In the genomic region with DNA sequence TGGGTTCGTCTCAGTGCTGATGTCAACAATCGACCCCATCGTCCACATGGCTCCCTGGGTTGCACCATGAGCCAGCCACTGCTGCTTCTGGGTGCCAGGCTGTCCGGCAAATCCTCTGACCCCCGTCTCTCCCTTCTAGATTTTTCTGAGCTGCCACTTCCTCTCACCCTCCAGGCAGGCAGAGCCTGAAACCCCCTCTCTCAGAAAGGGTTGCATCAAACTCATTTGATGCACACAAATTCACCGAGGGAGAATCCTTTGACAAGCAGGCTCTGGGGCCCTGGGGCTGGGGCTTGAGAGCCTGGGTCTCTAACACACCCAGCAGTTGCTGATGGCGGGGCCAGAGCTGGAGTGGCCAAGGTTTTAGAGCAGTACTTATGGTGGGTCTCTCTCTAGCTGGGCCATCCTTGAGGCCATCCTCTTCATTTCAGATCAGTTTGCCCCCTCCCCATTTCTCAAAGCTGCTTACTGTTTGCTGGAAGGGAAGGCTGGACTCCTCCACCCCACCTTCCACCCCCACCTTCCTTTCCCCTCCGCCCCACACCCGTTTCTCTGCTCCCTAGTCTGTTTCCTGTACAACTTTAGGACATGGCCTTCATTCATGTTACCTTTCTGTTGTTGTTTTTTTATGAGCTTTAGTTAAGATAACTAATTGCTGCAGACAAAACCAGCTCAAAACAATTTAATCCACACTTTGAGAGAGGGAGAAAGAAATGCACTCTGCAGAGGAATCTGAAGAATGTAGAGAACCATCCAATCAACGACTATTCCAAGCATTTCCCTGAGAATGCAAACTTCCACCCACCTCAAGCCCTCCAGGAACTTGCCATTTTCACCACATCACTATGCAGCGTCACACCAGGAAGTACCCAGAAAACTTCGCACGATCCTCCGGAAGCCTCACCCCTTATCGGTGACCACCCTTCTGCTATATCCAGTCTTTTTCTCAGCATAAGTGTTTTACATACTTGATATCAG, we compare ENCODE assay signal across 8 cellular contexts.
DNase-seq lines count a peak whose midpoint lies in the region; ATAC-seq lines count a peak whose summit lies in the region.

No MANE protein-coding gene starts in this region.

- H3K4me3 Mint-ChIP-seq in dendritic cell treated with granulocyte-macrophage colony-stimulating factor and Interleukin-4, amounts not matched to agents 40 ng/mL and 50 ng/mL, for 4 days, result peak overlapping the region; percentile 44

- no CpG with 5 or more reads among the region's 15 CpGs for WGBS in neuronal stem cell (ENCODE audit: extremely low coverage in 2 of 2, insufficient read length in 2 of 2, insufficient replicate concordance in 1 of 2), 2 donors

- no peaks in the 10 kb centered on the region for H3K36me3 ChIP-seq in NT2/D1 (ENCODE audit: insufficient read depth, insufficient read length, low read length)
- no peaks in the 10 kb centered on the region for H3K36me3 ChIP-seq in neuronal stem cell (replicated peaks in 1 of 2; ENCODE audit: control insufficient read depth in 2 of 2, insufficient read depth in 2 of 2, low read length in 2 of 2)

- no peak overlapping the region for H3K4me3 ChIP-seq in NT2/D1 (ENCODE audit: insufficient read length, low read depth)
- H3K4me3 ChIP-seq in neuronal stem cell (ENCODE audit: low read length in 2 of 2), result no peak overlapping the region

- peak overlapping the region; percentile 23 for H3K9ac ChIP-seq in NT2/D1 (ENCODE audit: insufficient read length, low read depth)
- H3K9ac ChIP-seq in neuronal stem cell (ENCODE audit: low read depth, low read length, poor library complexity), result no peak overlapping the region

- H3K27me3 ChIP-seq in NT2/D1 (ENCODE audit: insufficient read depth, insufficient read length) (peaks cover 6% of the 10 kb centered on the region), neuronal stem cell (ENCODE audit: control insufficient read depth in 3 of 3, insufficient read depth in 3 of 3, low read depth in 1 of 3, low read length in 3 of 3) (no peaks in the 10 kb centered on the region)

- H2BK15ac ChIP-seq in neuronal stem cell (ENCODE audit: low read length), result peak overlapping the region; percentile 91

- H2AK5ac ChIP-seq in neuronal stem cell (ENCODE audit: low read depth, low read length), result peak overlapping the region; percentile 91

- H4K91ac ChIP-seq in neuronal stem cell (ENCODE audit: low read depth, low read length, poor library complexity), result peak overlapping the region; percentile 85

- H3K4me2 ChIP-seq in neuronal stem cell (ENCODE audit: insufficient read depth, low read length, poor library complexity, severe bottlenecking), result no peak overlapping the region

- ATAC-seq in HG03460 (IDR thresholded peaks at IDR 0.05; ENCODE audit: unreplicated experiment) (no peak), HG03469 (IDR thresholded peaks at IDR 0.05; ENCODE audit: unreplicated experiment) (no peak)

- H3K27me3 Mint-ChIP-seq in dendritic cell treated with granulocyte-macrophage colony-stimulating factor and Interleukin-4, amounts not matched to agents 40 ng/mL and 50 ng/mL, for 4 days, result no peaks in the 10 kb centered on the region

- H3K27ac ChIP-seq in neuronal stem cell (replicated peaks; ENCODE audit: low read length), result peak overlapping the region; percentile 91

- H3K4me1 Mint-ChIP-seq in dendritic cell treated with granulocyte-macrophage colony-stimulating factor and Interleukin-4, amounts not matched to agents 40 ng/mL and 50 ng/mL, for 4 days (ENCODE audit: low read depth), result peaks cover 55% of the 10 kb centered on the region

- H4K8ac ChIP-seq in neuronal stem cell (ENCODE audit: low read depth, low read length), result no peak overlapping the region

- H3K14ac ChIP-seq in neuronal stem cell (ENCODE audit: low read length), result peak overlapping the region; percentile 9

- H3K4ac ChIP-seq in neuronal stem cell (ENCODE audit: low read length), result no peak overlapping the region

- H3K4me1 ChIP-seq in NT2/D1 (ENCODE audit: insufficient read depth, insufficient read length) (peaks cover 10% of the 10 kb centered on the region), neuronal stem cell (ENCODE audit: control insufficient read depth in 2 of 2, insufficient read depth in 1 of 2, low read depth in 1 of 2, low read length in 2 of 2) (peaks cover 2 to 18% of the 10 kb centered on the region in 2 donors)

- peak overlapping the region; percentile 97 for H2BK120ac ChIP-seq in neuronal stem cell (ENCODE audit: low read depth, low read length)

- peak overlapping the region; percentile 78 for H3K18ac ChIP-seq in neuronal stem cell (ENCODE audit: low read length)

- H3K23ac ChIP-seq in neuronal stem cell (ENCODE audit: low read depth, low read length, poor library complexity), result no peak overlapping the region

- H3K9me3 ChIP-seq in NT2/D1 (ENCODE audit: insufficient read depth, low read length), result no peaks in the 10 kb centered on the region; the same call in 1 of the 2 replicates
- H3K9me3 ChIP-seq in neuronal stem cell (replicated peaks in 1 of 2; ENCODE audit: control insufficient read depth in 2 of 2, insufficient read depth in 1 of 2, low read depth in 1 of 2, low read length in 2 of 2), result no peaks in the 10 kb centered on the region

- H3K9me3 Mint-ChIP-seq in dendritic cell treated with granulocyte-macrophage colony-stimulating factor and Interleukin-4, amounts not matched to agents 40 ng/mL and 50 ng/mL, for 4 days, result no peaks in the 10 kb centered on the region

- peak overlapping the region; percentile 40 for H2BK5ac ChIP-seq in neuronal stem cell (ENCODE audit: low read length)

- DNase-seq in EL (peak; percentile 92), NT2/D1 (ENCODE audit: low read depth, low spot score) (peak; percentile 90), neuronal stem cell (ENCODE audit: low spot score) (peak; percentile 68), NCI-H774 (lab: John Stamatoyannopoulos, UW) (no peak), NCI-H748 treated with DMSO at 0.1 percent for 48 hours (lab: John Stamatoyannopoulos, UW) (no peak)

- peak overlapping the region; percentile 77 for H2BK12ac ChIP-seq in neuronal stem cell (ENCODE audit: low read length)

- intact Hi-C loops in dendritic cell treated with granulocyte-macrophage colony-stimulating factor and Interleukin-4, amounts not matched to agents 40 ng/mL and 50 ng/mL, for 4 days (cut with micrococcal nuclease), result loop anchor here (5.0 kb wide), 4 partner anchors 65 to 140 kb away; no protein-coding TSS in a partner anchor

- peak overlapping the region; percentile 98 for H3K27ac Mint-ChIP-seq in dendritic cell treated with granulocyte-macrophage colony-stimulating factor and Interleukin-4, amounts not matched to agents 40 ng/mL and 50 ng/mL, for 4 days

- H2AFZ ChIP-seq in neuronal stem cell (ENCODE audit: low read length), result peak overlapping the region; percentile 70

- no peaks in the 10 kb centered on the region for H3K36me3 Mint-ChIP-seq in dendritic cell treated with granulocyte-macrophage colony-stimulating factor and Interleukin-4, amounts not matched to agents 40 ng/mL and 50 ng/mL, for 4 days (ENCODE audit: low read depth)

- H3K79me1 ChIP-seq in neuronal stem cell (ENCODE audit: low read depth, low read length), result no peaks in the 10 kb centered on the region

Comparison
In these comparisons a context has a peak if more than half of its experiments do, and no peak if none do; other contexts are left out.
1. DNase-seq: peak in EL (single experiment), NT2/D1 (single experiment) and neuronal stem cell (single experiment); none in NCI-H774 (single experiment) and NCI-H748 treated with DMSO at 0.1 percent for 48 hours (single experiment).